Comparison of ENCODE assay signal across 9 cellular contexts in the genomic region with DNA sequence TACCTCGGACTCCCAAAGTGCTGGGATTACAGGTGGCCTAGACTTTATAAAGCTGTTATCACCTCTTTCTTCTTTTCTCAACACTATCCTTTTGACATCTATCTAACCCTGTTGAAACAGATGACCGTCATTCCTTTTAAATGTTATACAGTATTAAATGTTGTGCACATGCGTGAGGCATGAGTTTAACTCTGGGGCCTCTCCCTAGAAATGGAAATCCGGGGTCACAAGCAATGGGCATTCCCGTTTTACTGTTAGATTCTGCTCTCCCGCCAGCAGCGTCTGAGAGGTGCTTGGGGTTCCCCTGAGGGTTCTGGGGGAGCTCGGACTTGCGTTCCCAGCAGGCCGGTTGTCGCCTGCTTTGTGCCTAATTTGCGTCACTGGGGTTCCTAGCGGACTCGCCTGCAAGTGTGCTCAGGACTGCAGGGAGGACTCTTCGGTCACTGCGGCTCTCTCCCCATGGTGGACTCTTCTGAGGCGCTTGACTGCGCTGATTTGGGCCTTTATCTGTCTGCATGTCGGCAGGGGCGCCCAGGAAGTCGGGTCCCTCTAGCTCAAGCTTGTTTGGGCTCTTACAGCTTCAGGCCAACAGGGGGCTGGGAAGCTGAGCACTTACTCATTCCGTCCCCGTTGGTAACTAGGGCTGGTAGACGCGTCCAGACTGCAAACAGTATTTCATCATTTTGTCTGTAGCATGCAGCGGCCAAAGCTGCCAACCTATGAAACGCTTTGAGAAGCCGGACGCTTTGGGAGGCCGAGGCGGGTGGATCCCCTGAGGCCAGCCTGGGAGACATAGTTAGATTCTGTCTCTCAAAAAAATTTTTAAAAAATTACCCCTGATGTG. TPM values are rescaled to one million over a fixed set of nuclear protein-coding genes. Genes with fewer than 3 reads are reported as not detected.
DNase-seq lines count a peak whose midpoint lies in the region; ATAC-seq, FAIRE-seq and TF ChIP-seq lines count a peak whose summit lies in the region.
"Had no signal": no experiment of that assay in that cellular context is flagged by ENCODE, and none has a peak within 500 bp of the region (broad histone marks: within the 10 kb centered on the region; RNA-seq: fewer than 3 reads in every experiment).

No MANE protein-coding gene starts in this region.

- H3K79me2 ChIP-seq in SK-N-SH (ENCODE audit: insufficient read depth), result peaks cover 37% of the 10 kb centered on the region

- no peaks in the 10 kb centered on the region for H3K9me3 ChIP-seq in CD8-positive, alpha-beta T cell (ENCODE audit: low read length)
- H3K9me3 ChIP-seq in SK-N-SH (no peaks in the 10 kb centered on the region), pancreas (no peaks in the 10 kb centered on the region), thymus (ENCODE audit: control insufficient read depth) (no peaks in the 10 kb centered on the region)

- peaks cover 54% of the 10 kb centered on the region for H3K4me1 ChIP-seq in CD8-positive, alpha-beta T cell (ENCODE audit: insufficient read depth, low read length)
- H3K4me1 ChIP-seq in SK-N-SH (ENCODE audit: control insufficient read depth in 1 of 2, insufficient read depth in 2 of 2, low read depth in 1 of 2, low read length in 1 of 2), result peaks cover 9 to 11% of the 10 kb centered on the region in 2 experiments; a peak in 3 of 4 replicates
- H3K4me1 ChIP-seq in pancreas, result peaks cover 0 to 17% (median 8%) of the 10 kb centered on the region in 3 donors
- H3K4me1 ChIP-seq in thymus (ENCODE audit: control insufficient read depth, insufficient read depth, low read length), result peaks cover 6% of the 10 kb centered on the region

- peak overlapping the region; percentile 95 for H3K27ac Mint-ChIP-seq in CD8-positive, alpha-beta T cell
- H3K27ac Mint-ChIP-seq in activated naive CD4-positive, alpha-beta T cell treated with anti-CD3 and anti-CD28 coated beads, Interleukin-2, amount 50 U/mL, for 72 hours, result peak overlapping the region; percentile 91 to 99

- WGBS in SK-N-SH (ENCODE audit: low lambda C conversion rate), result 81% methylated on average over 11 of the region's 31 CpGs
- WGBS in pancreas, 2 donors, result 49 to 50% methylated on average over 30 to 31 of the region's 31 CpGs
- 65% methylated on average over 31 of the region's 31 CpGs for WGBS in thymus

- POLR2A ChIA-PET in CD8-positive, alpha-beta T cell (lab: Charles Lee), result interaction anchor here (1.7 kb wide), 1 partner anchor 33 kb away, joined by 4 read pairs; no protein-coding TSS in a partner anchor
- POLR2A ChIA-PET in SK-N-SH (lab: Yijun Ruan, JAX), result no interaction called here

- no peak for TF ChIP-seq RAD21 in SK-N-SH (IDR thresholded peaks at IDR 0.05; ENCODE audit: low read length)

- intact Hi-C loops in CD8-positive, alpha-beta T cell (cut with DNase I, micrococcal nuclease), result loop anchor here (1.0 to 5.0 kb wide), 3 partner anchors 31 to 1077 kb away; partner anchors contain the start of genes STX2 (in 2 of the 2) and EP400 (in 1 of the 2)
- intact Hi-C loops in head of caudate nucleus (cut with DNase I) (loop anchor here (2.0 kb wide), 1 partner anchor 32 kb away; the partner anchor contains the start of gene STX2), pancreas (cut with DNase I) (no loop called here)

- peak; percentile 58 for TF ChIP-seq CTCF in CD8-positive, alpha-beta T cell (IDR thresholded peaks at IDR 0.05)
- TF ChIP-seq CTCF in SK-N-SH (IDR thresholded peaks at IDR 0.05) (peak; percentile 28; the same call in 1 of the 2 replicates), pancreas (IDR thresholded peaks at IDR 0.05) (peak in 3 of 4 donors; percentile 10 to 24 (median 17))

- H3K27me3 Mint-ChIP-seq in CD8-positive, alpha-beta T cell (ENCODE audit: low read depth), result no peaks in the 10 kb centered on the region

- H3K36me3 ChIP-seq in CD8-positive, alpha-beta T cell (ENCODE audit: insufficient read depth, low read length), result peaks cover 13% of the 10 kb centered on the region
- peaks cover 29 to 30% of the 10 kb centered on the region in 2 experiments for H3K36me3 ChIP-seq in SK-N-SH (replicated peaks in 1 of 2; ENCODE audit: control insufficient read depth in 1 of 2, insufficient read depth in 2 of 2, low read length in 1 of 2)
- peaks cover 0 to 20% (median 10%) of the 10 kb centered on the region in 3 donors for H3K36me3 ChIP-seq in pancreas
- peaks cover 17% of the 10 kb centered on the region for H3K36me3 ChIP-seq in thymus (ENCODE audit: control insufficient read depth, insufficient read depth)

- no peaks in the 10 kb centered on the region for H3K9me2 ChIP-seq in SK-N-SH

- H3K4me3 ChIP-seq in CD8-positive, alpha-beta T cell (ENCODE audit: low read depth, low read length), result peak overlapping the region; percentile 82
- no peak overlapping the region; a peak in 1 of 4 replicates for H3K4me3 ChIP-seq in SK-N-SH (ENCODE audit: low read depth in 2 of 2, low read length in 1 of 2)
- H3K4me3 ChIP-seq in pancreas, result peak overlapping the region in 2 of 4 donors; percentile 80 to 88
- H3K4me3 ChIP-seq in thymus (ENCODE audit: low read length), result peak overlapping the region; percentile 87

- no peaks in the 10 kb centered on the region for H3K9me3 Mint-ChIP-seq in CD8-positive, alpha-beta T cell
- no peaks in the 10 kb centered on the region for H3K9me3 Mint-ChIP-seq in activated naive CD4-positive, alpha-beta T cell treated with anti-CD3 and anti-CD28 coated beads, Interleukin-2, amount 50 U/mL, for 72 hours

- H4K20me1 ChIP-seq in SK-N-SH (ENCODE audit: insufficient read depth), result peaks cover 25% of the 10 kb centered on the region

- FAIRE-seq in pancreas (lab: Jason Lieb, UNC), result no peak
- FAIRE-seq: islet of Langerhans had no signal

- H3K4me2 ChIP-seq in SK-N-SH, result peak overlapping the region; percentile 80

- H3K27ac ChIP-seq in CD8-positive, alpha-beta T cell (ENCODE audit: low read depth, low read length), result peak overlapping the region; percentile 84
- no peak overlapping the region; a peak in 1 of 4 replicates for H3K27ac ChIP-seq in SK-N-SH (ENCODE audit: low read depth in 2 of 2, low read length in 1 of 2)
- peak overlapping the region; percentile 63 to 86 (median 76) for H3K27ac ChIP-seq in pancreas
- H3K27ac ChIP-seq in thymus (ENCODE audit: low read depth), result peak overlapping the region; percentile 62

- peak; percentile 34 to 76 (median 61) for DNase-seq in CD8-positive, alpha-beta T cell
- DNase-seq in SK-N-SH (peak; percentile 57), head of caudate nucleus (peak; percentile 13 to 86 (median 56)), pancreas (peak; percentile 25 to 75 (median 57))
- DNase-seq in activated naive CD4-positive, alpha-beta T cell treated with anti-CD3 and anti-CD28 coated beads, Interleukin-2, amount 50 U/mL, for 72 hours (ENCODE audit: low spot score in 2 of 2), result peak; percentile 69 to 73

- peaks cover 64% of the 10 kb centered on the region for H3K4me1 Mint-ChIP-seq in CD8-positive, alpha-beta T cell (ENCODE audit: low read depth)

- CTCF ChIA-PET in CD8-positive, alpha-beta T cell (lab: Charles Lee), result interaction anchor here (1.0 to 1.9 kb wide), 6 partner anchors 9 to 44 kb away, joined by 3 to 10 read pairs (median 4); no protein-coding TSS in a partner anchor
- CTCF ChIA-PET in SK-N-SH (lab: Yijun Ruan, JAX), result interaction anchor here (0.6 to 1.0 kb wide), 2 partner anchors 9 to 31 kb away, joined by 3 to 4 read pairs; no protein-coding TSS in a partner anchor

- H3K4me3 Mint-ChIP-seq in CD8-positive, alpha-beta T cell, result peak overlapping the region; percentile 81

- no peak overlapping the region for H3K9ac ChIP-seq in SK-N-SH

- peaks cover 31% of the 10 kb centered on the region for H3K36me3 Mint-ChIP-seq in CD8-positive, alpha-beta T cell
- H3K36me3 Mint-ChIP-seq in activated naive CD4-positive, alpha-beta T cell treated with anti-CD3 and anti-CD28 coated beads, Interleukin-2, amount 50 U/mL, for 72 hours, result peaks cover 31 to 43% of the 10 kb centered on the region in 2 donors

- peak; percentile 43 for ATAC-seq in CD8-positive, alpha-beta T cell
- peak; percentile 45 for ATAC-seq in GM19328 (IDR thresholded peaks at IDR 0.05; ENCODE audit: unreplicated experiment)
- ATAC-seq in HG03469 (IDR thresholded peaks at IDR 0.05; ENCODE audit: unreplicated experiment), result peak; percentile 52
- ATAC-seq in activated naive CD4-positive, alpha-beta T cell treated with anti-CD3 and anti-CD28 coated beads, Interleukin-2, amount 50 U/mL, for 72 hours, result peak; percentile 64 to 68
- peak; percentile 44 to 76 (median 54) for ATAC-seq in pancreas

- peaks cover 29% of the 10 kb centered on the region for H3F3A ChIP-seq in SK-N-SH (replicated peaks; ENCODE audit: insufficient read depth)

- H2AFZ ChIP-seq in SK-N-SH (ENCODE audit: low read depth), result peak overlapping the region; percentile 85

- TF ChIP-seq EP300 in SK-N-SH (IDR thresholded peaks at IDR 0.05; ENCODE audit: borderline replicate concordance in 1 of 2, low read depth in 1 of 2, low read length in 1 of 2), result no peak

- no peaks in the 10 kb centered on the region for H3K27me3 ChIP-seq in CD8-positive, alpha-beta T cell (ENCODE audit: insufficient read depth, low read length)
- H3K27me3 ChIP-seq in SK-N-SH (ENCODE audit: insufficient read depth), result no peaks in the 10 kb centered on the region
- no peaks in the 10 kb centered on the region for H3K27me3 ChIP-seq in pancreas
- no peaks in the 10 kb centered on the region for H3K27me3 ChIP-seq in thymus (ENCODE audit: control insufficient read depth, insufficient read depth)

TF ChIP-seq in SK-N-SH, 30 proteins besides CTCF, POLR2A, EP300 and RAD21 (continues in another document):
- TF ChIP-seq NRF1 (IDR thresholded peaks at IDR 0.05; ENCODE audit: low read depth, low read length) (no peak), RXRA (IDR thresholded peaks at IDR 0.05; ENCODE audit: borderline replicate concordance, low read depth) (no peak), MEF2A (IDR thresholded peaks at IDR 0.05; ENCODE audit: borderline replicate concordance, low read depth) (no peak), EZH2phosphoT487 (IDR thresholded peaks at IDR 0.05; ENCODE audit: borderline replicate concordance, low read depth) (no peak), MXI1 (IDR thresholded peaks at IDR 0.05; ENCODE audit: low read depth, low read length) (no peak)

RNA-seq across cellular contexts. Expression of gene RAN, which starts 1.2 kb away (rescaled TPM):
- 100 to 1,000 TPM; 342 to 352 TPM for total RNA-seq in CD8-positive, alpha-beta T cell
- 865 and 950 TPM in 2 replicates for polyA plus RNA-seq in SK-N-SH (2012; rRNA removed)
- 1,006 and 1,490 TPM in 2 replicates for polyA plus RNA-seq in SK-N-SH (2012; cell fraction: cytosol; rRNA removed)
- 461 and 695 TPM in 2 replicates for polyA plus RNA-seq in SK-N-SH (2012; cell fraction: nucleus; rRNA removed)
- 1,000 to 10,000 TPM; 1,428 to 1,822 TPM for total RNA-seq in activated naive CD4-positive, alpha-beta T cell treated with anti-CD3 and anti-CD28 coated beads, Interleukin-2, amount 50 U/mL, for 72 hours
- 100 to 1,000 TPM in 5 of 6 donors, 10 to 100 TPM in 1; 80.5 to 201 (median 166) TPM for total RNA-seq in pancreas
- 100 to 1,000 TPM in 1 of 2 donors, 10 to 100 TPM in 1; 60.0 to 152 TPM for polyA plus RNA-seq in pancreas
- polyA plus RNA-seq in thymus, result 295 TPM

RNA-seq across cellular contexts. Expression of gene STX2, which starts 31.6 kb away (rescaled TPM):
- 10 to 100 TPM; 15.8 to 18.2 TPM for total RNA-seq in CD8-positive, alpha-beta T cell
- polyA plus RNA-seq in SK-N-SH (2012; rRNA removed) (25.1 and 31.7 TPM in 2 replicates), pancreas (10 to 100 TPM in 1 of 2 donors, 1 to 10 TPM in 1; 7.0 to 16.8 TPM), thymus (18.3 TPM)
- polyA plus RNA-seq in SK-N-SH (2012; cell fraction: cytosol; rRNA removed), result 30.9 and 36.8 TPM in 2 replicates
- 33.0 and 64.3 TPM in 2 replicates for polyA plus RNA-seq in SK-N-SH (2012; cell fraction: nucleus; rRNA removed)
- 10 to 100 TPM; 14.4 to 16.6 TPM for total RNA-seq in activated naive CD4-positive, alpha-beta T cell treated with anti-CD3 and anti-CD28 coated beads, Interleukin-2, amount 50 U/mL, for 72 hours
- total RNA-seq in pancreas, result 10 to 100 TPM in 1 of 6 donors, 1 to 10 TPM in 5; 4.8 to 10.8 (median 6.1) TPM

Comparison
In these comparisons a context has a peak if more than half of its experiments do, and no peak if none do; other contexts are left out.
1. H3K27ac ChIP-seq: peak in CD8-positive, alpha-beta T cell (single experiment), pancreas (4 of 4) and thymus (single experiment); none in SK-N-SH (0 of 2).
2. H3K4me3 ChIP-seq: peak in CD8-positive, alpha-beta T cell (single experiment) and thymus (single experiment); none in SK-N-SH (0 of 2).
3. RNA of gene RAN, which starts 1.2 kb away (total RNA-seq): 1,428 to 1,822 TPM in activated naive CD4-positive, alpha-beta T cell treated with anti-CD3 and anti-CD28 coated beads, Interleukin-2, amount 50 U/mL, for 72 hours; 342 to 352 TPM in CD8-positive, alpha-beta T cell and 80.5 to 201 TPM in pancreas; every median in the first group is over 4 times any median in the second.
4. intact Hi-C loops: an anchor here in CD8-positive, alpha-beta T cell (1.0 to 5.0 kb wide) and head of caudate nucleus (2.0 kb wide); none called in pancreas.
5. Peak in every context shown above with its lines, with median percentiles within 50 percentile points of each other: ATAC-seq, DNase-seq and CTCF ChIP-seq.